In genomic region chr21:42652527-42653491, GRCh38 we compare ENCODE assay signal across 1 cellular context.
TF ChIP-seq lines count a peak whose summit lies in the region.

No MANE protein-coding gene starts in this region.

TF ChIP-seq in HepG2, 621 proteins besides CTCF, POLR2A, EP300 and RAD21 (continued from another document and continues in another):
- TF ChIP-seq KLF13 (CRISPR knock-in tag; IDR thresholded peaks at IDR 0.05) (0 out of 2 replicates have a peak, but pooled peaks have one; percentile 37), ZNF777 (CRISPR knock-in tag; IDR thresholded peaks at IDR 0.05) (peak; percentile 47; the same call in 1 of the 2 replicates), ATF7-NPFF (CRISPR knock-in tag; IDR thresholded peaks at IDR 0.05; ENCODE audit: low read depth) (no peak), ZNF879 (CRISPR knock-in tag; IDR thresholded peaks at IDR 0.05) (no peak), SOX6 (IDR thresholded peaks at IDR 0.05) (no peak), SOX6 (CRISPR knock-in tag; IDR thresholded peaks at IDR 0.05) (0 out of 2 replicates have a peak, but pooled peaks have one; percentile 9), ZSCAN21 (CRISPR knock-in tag; IDR thresholded peaks at IDR 0.05; ENCODE audit: borderline replicate concordance) (peak; percentile 78), XRCC5 (optimal IDR thresholded peaks at IDR 0.05; ENCODE audit: low read length) (peak; percentile 79), ETS1 (CRISPR knock-in tag; IDR thresholded peaks at IDR 0.05) (no peak), ZFY (CRISPR knock-in tag; IDR thresholded peaks at IDR 0.05) (peak; percentile 42; the same call in 1 of the 2 replicates), ELF1 (CRISPR knock-in tag; IDR thresholded peaks at IDR 0.05) (peak; percentile 60; the same call in 1 of the 2 replicates), NPAS2 (CRISPR knock-in tag; IDR thresholded peaks at IDR 0.05; ENCODE audit: borderline replicate concordance) (no peak), GATAD2A (CRISPR knock-in tag; IDR thresholded peaks at IDR 0.05) (peak; percentile 24; the same call in 1 of the 2 replicates), UBTF (CRISPR knock-in tag; IDR thresholded peaks at IDR 0.05) (peak; percentile 60), ZNF501 (CRISPR knock-in tag; IDR thresholded peaks at IDR 0.05) (no peak), KDM1A (CRISPR knock-in tag; IDR thresholded peaks at IDR 0.05) (no peak), ZNF607 (CRISPR knock-in tag; IDR thresholded peaks at IDR 0.05; ENCODE audit: borderline replicate concordance) (peak; percentile 30; the same call in 1 of the 2 replicates), TFAP4 (IDR thresholded peaks at IDR 0.05; ENCODE audit: borderline replicate concordance, low read depth) (peak; percentile 13; the same call in 1 of the 2 replicates), RXRB (CRISPR knock-in tag; IDR thresholded peaks at IDR 0.05; ENCODE audit: borderline replicate concordance) (0 out of 2 replicates have a peak, but pooled peaks have one; percentile 21), SIN3B (IDR thresholded peaks at IDR 0.05; ENCODE audit: low read length) (no peak), NR2F6 (IDR thresholded peaks at IDR 0.05) (no peak), NR2F6 (CRISPR knock-in tag; IDR thresholded peaks at IDR 0.05) (0 out of 2 replicates have a peak, but pooled peaks have one; percentile 10), ZNF839 (CRISPR knock-in tag; IDR thresholded peaks at IDR 0.05; ENCODE audit: borderline replicate concordance) (no peak), ZNF317 (CRISPR knock-in tag; IDR thresholded peaks at IDR 0.05) (0 out of 2 replicates have a peak, but pooled peaks have one; percentile 22), THRA (CRISPR knock-in tag; IDR thresholded peaks at IDR 0.05; ENCODE audit: borderline replicate concordance) (0 out of 2 replicates have a peak, but pooled peaks have one; percentile 21), SRSF9 (IDR thresholded peaks at IDR 0.05; ENCODE audit: borderline replicate concordance, insufficient read depth, low read depth, low read length, poor library complexity, severe bottlenecking) (no peak), SMAD1 (CRISPR knock-in tag; IDR thresholded peaks at IDR 0.05; ENCODE audit: borderline replicate concordance, low read depth) (no peak), SOX5 (CRISPR knock-in tag; IDR thresholded peaks at IDR 0.05; ENCODE audit: borderline replicate concordance) (no peak), MYC (CRISPR knock-in tag; IDR thresholded peaks at IDR 0.05; ENCODE audit: borderline replicate concordance) (0 out of 2 replicates have a peak, but pooled peaks have one; percentile 21), MTF2 (CRISPR knock-in tag; IDR thresholded peaks at IDR 0.05; ENCODE audit: borderline replicate concordance) (no peak), ZNF619 (CRISPR knock-in tag; IDR thresholded peaks at IDR 0.05) (peak; percentile 68; the same call in 1 of the 2 replicates), YY1 (IDR thresholded peaks at IDR 0.05; ENCODE audit: insufficient read depth, insufficient replicate concordance, low read depth, low read length) (peak; percentile 30), ZNF335 (CRISPR knock-in tag; IDR thresholded peaks at IDR 0.05) (no peak), MED1 (CRISPR knock-in tag; IDR thresholded peaks at IDR 0.05) (0 out of 2 replicates have a peak, but pooled peaks have one; percentile 13), ZNF331 (CRISPR knock-in tag; IDR thresholded peaks at IDR 0.05) (0 out of 2 replicates have a peak, but pooled peaks have one; percentile 24), SP1 (IDR thresholded peaks at IDR 0.05) (no peak), SP1 (CRISPR knock-in tag; IDR thresholded peaks at IDR 0.05) (peak; percentile 35; the same call in 1 of the 2 replicates), HNF1B (CRISPR knock-in tag; IDR thresholded peaks at IDR 0.05) (peak; percentile 38; the same call in 1 of the 2 replicates), KDM6A (CRISPR knock-in tag; IDR thresholded peaks at IDR 0.05; ENCODE audit: low read depth) (no peak), TFE3 (CRISPR knock-in tag; IDR thresholded peaks at IDR 0.05) (0 out of 2 replicates have a peak, but pooled peaks have one; percentile 15), ZBTB20 (CRISPR knock-in tag; IDR thresholded peaks at IDR 0.05; ENCODE audit: borderline replicate concordance, low read depth) (no peak), SNAPC4 (CRISPR knock-in tag; IDR thresholded peaks at IDR 0.05) (no peak)
- TF ChIP-seq, protein P1, sequence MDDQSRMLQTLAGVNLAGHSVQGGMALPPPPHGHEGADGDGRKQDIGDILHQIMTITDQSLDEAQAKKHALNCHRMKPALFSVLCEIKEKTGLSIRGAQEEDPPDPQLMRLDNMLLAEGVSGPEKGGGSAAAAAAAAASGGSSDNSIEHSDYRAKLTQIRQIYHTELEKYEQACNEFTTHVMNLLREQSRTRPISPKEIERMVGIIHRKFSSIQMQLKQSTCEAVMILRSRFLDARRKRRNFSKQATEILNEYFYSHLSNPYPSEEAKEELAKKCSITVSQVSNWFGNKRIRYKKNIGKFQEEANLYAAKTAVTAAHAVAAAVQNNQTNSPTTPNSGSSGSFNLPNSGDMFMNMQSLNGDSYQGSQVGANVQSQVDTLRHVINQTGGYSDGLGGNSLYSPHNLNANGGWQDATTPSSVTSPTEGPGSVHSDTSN (CRISPR knock-in tag; IDR thresholded peaks at IDR 0.05; ENCODE audit: borderline replicate concordance): no peak
- TF ChIP-seq, protein P2, sequence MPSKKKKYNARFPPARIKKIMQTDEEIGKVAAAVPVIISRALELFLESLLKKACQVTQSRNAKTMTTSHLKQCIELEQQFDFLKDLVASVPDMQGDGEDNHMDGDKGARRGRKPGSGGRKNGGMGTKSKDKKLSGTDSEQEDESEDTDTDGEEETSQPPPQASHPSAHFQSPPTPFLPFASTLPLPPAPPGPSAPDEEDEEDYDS (CRISPR knock-in tag; IDR thresholded peaks at IDR 0.05): peak; percentile 28; the same call in 1 of the 2 replicates
